ENCODE assay signal across 21 cellular contexts in the genomic region with DNA sequence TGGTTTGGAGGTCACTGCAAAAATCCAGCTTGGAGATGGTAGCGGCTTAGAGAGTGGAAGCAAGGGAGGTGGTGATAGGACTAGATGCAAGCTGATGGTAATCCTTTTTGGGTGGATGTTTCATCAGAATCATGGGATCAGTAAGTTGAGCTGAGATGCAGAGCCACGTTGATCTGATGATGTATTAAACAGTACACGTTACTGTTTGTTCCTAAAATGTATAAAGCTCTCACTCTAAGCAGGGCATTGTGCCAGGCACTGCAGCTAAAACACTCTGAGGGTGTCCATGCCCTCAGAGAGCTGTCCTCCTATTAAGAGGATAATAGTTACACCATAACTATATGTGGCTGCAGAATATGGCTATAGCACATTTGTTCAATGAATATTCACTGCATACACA.
DNase-seq lines count a peak whose midpoint lies in the region; ATAC-seq and TF ChIP-seq lines count a peak whose summit lies in the region.
"Had no signal": no experiment of that assay in that cellular context is flagged by ENCODE, and none has a peak within 500 bp of the region (broad histone marks: within the 10 kb centered on the region; RNA-seq: fewer than 3 reads in every experiment).

No MANE protein-coding gene starts in this region.

- H3K4me2 ChIP-seq in SK-N-SH, result 0 out of 2 replicates have a peak overlapping the region, but pooled peaks have one; percentile 9

- CTCF ChIA-PET in SK-N-SH (lab: Yijun Ruan, JAX) (interaction anchor here (1.1 to 2.3 kb wide), 5 partner anchors 10 to 168 kb away, joined by 3 to 10 read pairs (median 6); no protein-coding TSS in a partner anchor), RWPE1 (lab: Yijun Ruan, JAX) (interaction anchor here (0.5 kb wide), 1 partner anchor 21 kb away, joined by 3 read pairs; no protein-coding TSS in a partner anchor)

- no peak overlapping the region for H3K4me3 ChIP-seq in SK-N-SH (ENCODE audit: low read depth in 2 of 2, low read length in 1 of 2)
- no peak overlapping the region for H3K4me3 ChIP-seq in choroid plexus epithelial cell (ENCODE audit: low read depth, low read length)
- H3K4me3 ChIP-seq: pancreas had no signal

- TF ChIP-seq RAD21 in SK-N-SH (IDR thresholded peaks at IDR 0.05; ENCODE audit: low read length), result no peak

- no peaks in the 10 kb centered on the region for H4K20me1 ChIP-seq in SK-N-SH (ENCODE audit: insufficient read depth)

- POLR2A ChIA-PET in SK-N-SH (lab: Yijun Ruan, JAX), result no interaction called here
- POLR2A ChIA-PET in RWPE1 (lab: Yijun Ruan, JAX; ENCODE audit: low non-redundant PET), result no interaction called here

- H3K4me1 Mint-ChIP-seq in nephron progenitor cell (peaks cover 37% of the 10 kb centered on the region), glutamatergic neuron (ENCODE audit: low read depth, unreplicated experiment) (peaks cover 32% of the 10 kb centered on the region)
- H3K4me1 Mint-ChIP-seq: activated CD8-positive, alpha-beta memory T cell treated with anti-CD3 and anti-CD28 coated beads, Interleukin-2, amount 10 ng/mL, durations not matched to agents 7 days and 5 days had no signal

- H3K79me2 ChIP-seq in SK-N-SH (ENCODE audit: insufficient read depth), result no peaks in the 10 kb centered on the region

- H3K4me3 Mint-ChIP-seq in nephron progenitor cell (no peak overlapping the region), glutamatergic neuron (ENCODE audit: unreplicated experiment) (no peak overlapping the region)
- H3K4me3 Mint-ChIP-seq: activated CD8-positive, alpha-beta memory T cell treated with anti-CD3 and anti-CD28 coated beads, Interleukin-2, amount 10 ng/mL, durations not matched to agents 7 days and 5 days; activated T-cell treated with anti-CD3 and anti-CD28 coated beads, Interleukin-2, amount 50 U/mL, for 72 hours; IgD-negative memory B cell; natural killer cell; stimulated activated naive CD8-positive, alpha-beta T cell treated with anti-CD3 and anti-CD28 coated beads, Interleukin-15, Interleukin-2, amounts not matched to agents 100 ng/mL and 50 ng/mL, for 24 hours; type B pancreatic cell had no signal

- H3K27ac ChIP-seq in SK-N-SH (ENCODE audit: low read depth in 2 of 2, low read length in 1 of 2) (peak overlapping the region in 1 of 2 experiments; percentile 36; a peak in 1 of 4 replicates), RWPE1 (no peak overlapping the region)

- DNase-seq in SK-N-SH (no peak), choroid plexus epithelial cell (ENCODE audit: low read depth) (peak; percentile 24), nephron progenitor cell (no peak), amygdala (lab: John Stamatoyannopoulos, UW) (no peak), RWPE1 (ENCODE audit: low spot score) (no peak), NCI-H2081 treated with DMSO at 0.1 percent for 48 hours (lab: John Stamatoyannopoulos, UW) (no peak), glutamatergic neuron (no peak)
- DNase-seq: activated CD4-positive, alpha-beta T cell treated with anti-CD3 and anti-CD28 coated beads, Interleukin-2, amount 50 U/mL, for 1 hour; activated CD8-positive, alpha-beta memory T cell treated with anti-CD3 and anti-CD28 coated beads, Interleukin-2, amount 10 ng/mL, durations not matched to agents 7 days and 5 days; activated naive CD4-positive, alpha-beta T cell treated with Interleukin-2 at 50 U/mL for 16 hours; activated T-cell treated with anti-CD3 and anti-CD28 coated beads, Interleukin-2, amount 50 U/mL, for 72 hours; central memory CD4-positive, alpha-beta T cell; DMS79; natural killer cell; NCI-H1105; NCI-H1930 had no signal

- H2AFZ ChIP-seq in SK-N-SH (ENCODE audit: low read depth), result no peak overlapping the region

- H3K9me2 ChIP-seq in SK-N-SH, result no peaks in the 10 kb centered on the region

- no peaks in the 10 kb centered on the region for H3K36me3 ChIP-seq in SK-N-SH (replicated peaks in 1 of 2; ENCODE audit: control insufficient read depth in 1 of 2, insufficient read depth in 2 of 2, low read length in 1 of 2)
- H3K36me3 ChIP-seq: pancreas had no signal

- TF ChIP-seq EP300 in SK-N-SH (IDR thresholded peaks at IDR 0.05; ENCODE audit: borderline replicate concordance in 1 of 2, low read depth in 1 of 2, low read length in 1 of 2), result no peak

- no peaks in the 10 kb centered on the region for H3F3A ChIP-seq in SK-N-SH (replicated peaks; ENCODE audit: insufficient read depth)

- H3K27me3 ChIP-seq in SK-N-SH (ENCODE audit: insufficient read depth), result no peaks in the 10 kb centered on the region
- H3K27me3 ChIP-seq: pancreas had no signal

- H3K9ac ChIP-seq in SK-N-SH, result no peak overlapping the region

- H3K4me1 ChIP-seq in SK-N-SH (ENCODE audit: control insufficient read depth in 1 of 2, insufficient read depth in 2 of 2, low read depth in 1 of 2, low read length in 1 of 2), result peaks cover 10 to 19% of the 10 kb centered on the region in 2 experiments; a peak in 3 of 4 replicates
- H3K4me1 ChIP-seq: pancreas had no signal

- H3K27ac Mint-ChIP-seq in nephron progenitor cell (peak overlapping the region; percentile 78), glutamatergic neuron (ENCODE audit: unreplicated experiment) (no peak overlapping the region)
- H3K27ac Mint-ChIP-seq: activated CD8-positive, alpha-beta memory T cell treated with anti-CD3 and anti-CD28 coated beads, Interleukin-2, amount 10 ng/mL, durations not matched to agents 7 days and 5 days; activated T-cell treated with anti-CD3 and anti-CD28 coated beads, Interleukin-2, amount 50 U/mL, for 72 hours; IgD-negative memory B cell; natural killer cell; stimulated activated naive CD8-positive, alpha-beta T cell treated with anti-CD3 and anti-CD28 coated beads, Interleukin-15, Interleukin-2, amounts not matched to agents 100 ng/mL and 50 ng/mL, for 24 hours; type B pancreatic cell had no signal

- H3K36me3 Mint-ChIP-seq in nephron progenitor cell (ENCODE audit: low read depth) (no peaks in the 10 kb centered on the region), glutamatergic neuron (ENCODE audit: unreplicated experiment) (no peaks in the 10 kb centered on the region)
- H3K36me3 Mint-ChIP-seq: activated CD8-positive, alpha-beta memory T cell treated with anti-CD3 and anti-CD28 coated beads, Interleukin-2, amount 10 ng/mL, durations not matched to agents 7 days and 5 days; natural killer cell; type B pancreatic cell had no signal

- H3K9me3 Mint-ChIP-seq in nephron progenitor cell (no peaks in the 10 kb centered on the region), glutamatergic neuron (ENCODE audit: unreplicated experiment) (no peaks in the 10 kb centered on the region)
- H3K9me3 Mint-ChIP-seq: activated T-cell treated with anti-CD3 and anti-CD28 coated beads, Interleukin-2, amount 50 U/mL, for 72 hours; IgD-negative memory B cell; natural killer cell; stimulated activated naive CD8-positive, alpha-beta T cell treated with anti-CD3 and anti-CD28 coated beads, Interleukin-15, Interleukin-2, amounts not matched to agents 100 ng/mL and 50 ng/mL, for 24 hours; type B pancreatic cell had no signal

- H3K27me3 Mint-ChIP-seq in nephron progenitor cell (ENCODE audit: low read depth, poor library complexity) (no peaks in the 10 kb centered on the region), glutamatergic neuron (ENCODE audit: unreplicated experiment) (peaks cover 2% of the 10 kb centered on the region)
- H3K27me3 Mint-ChIP-seq: activated CD8-positive, alpha-beta memory T cell treated with anti-CD3 and anti-CD28 coated beads, Interleukin-2, amount 10 ng/mL, durations not matched to agents 7 days and 5 days; IgD-negative memory B cell; stimulated activated naive CD8-positive, alpha-beta T cell treated with anti-CD3 and anti-CD28 coated beads, Interleukin-15, Interleukin-2, amounts not matched to agents 100 ng/mL and 50 ng/mL, for 24 hours; type B pancreatic cell had no signal

- ATAC-seq in SK-N-SH treated with all-trans-retinoic acid at 6 μM for 48 hours, result no peak
- ATAC-seq: activated CD8-positive, alpha-beta memory T cell treated with anti-CD3 and anti-CD28 coated beads, Interleukin-2, amount 10 ng/mL, durations not matched to agents 7 days and 5 days; activated T-cell treated with anti-CD3 and anti-CD28 coated beads, Interleukin-2, amount 50 U/mL, for 72 hours; natural killer cell had no signal

- WGBS in SK-N-SH (ENCODE audit: low lambda C conversion rate), result 67% methylated on average over 3 of the region's 3 CpGs

- H3K9me3 ChIP-seq in SK-N-SH, result no peaks in the 10 kb centered on the region
- H3K9me3 ChIP-seq: pancreas had no signal

- TF ChIP-seq CTCF in SK-N-SH (IDR thresholded peaks at IDR 0.05), result no peak
- no peak for TF ChIP-seq CTCF in choroid plexus epithelial cell (conservative IDR thresholded peaks at IDR 0.05; ENCODE audit: low read depth, low read length)
- TF ChIP-seq CTCF in nephron progenitor cell (IDR thresholded peaks at IDR 0.05), result no peak
- no peak for TF ChIP-seq CTCF in RWPE1 (conservative IDR thresholded peaks at IDR 0.05; ENCODE audit: low read depth)
- no peak for TF ChIP-seq CTCF in glutamatergic neuron (IDR thresholded peaks at IDR 0.05; ENCODE audit: partially characterized antibody, unreplicated experiment)

TF ChIP-seq in SK-N-SH, 30 proteins besides CTCF, POLR2A, EP300 and RAD21 (continues in another document):
- TF ChIP-seq, protein P1, sequence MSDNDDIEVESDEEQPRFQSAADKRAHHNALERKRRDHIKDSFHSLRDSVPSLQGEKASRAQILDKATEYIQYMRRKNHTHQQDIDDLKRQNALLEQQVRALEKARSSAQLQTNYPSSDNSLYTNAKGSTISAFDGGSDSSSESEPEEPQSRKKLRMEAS (IDR thresholded peaks at IDR 0.05; ENCODE audit: low read depth), result no peak
- no peak for TF ChIP-seq FOXM1 (IDR thresholded peaks at IDR 0.05; ENCODE audit: low read depth)
- no peak for TF ChIP-seq SMC3 (IDR thresholded peaks at IDR 0.05; ENCODE audit: low read depth, low read length)

TF ChIP-seq in SK-N-SH treated with all-trans-retinoic acid at 6 μM for 48 hours, 23 proteins besides CTCF, POLR2A, EP300 and RAD21 (continues in another document):
- TF ChIP-seq, protein P2, sequence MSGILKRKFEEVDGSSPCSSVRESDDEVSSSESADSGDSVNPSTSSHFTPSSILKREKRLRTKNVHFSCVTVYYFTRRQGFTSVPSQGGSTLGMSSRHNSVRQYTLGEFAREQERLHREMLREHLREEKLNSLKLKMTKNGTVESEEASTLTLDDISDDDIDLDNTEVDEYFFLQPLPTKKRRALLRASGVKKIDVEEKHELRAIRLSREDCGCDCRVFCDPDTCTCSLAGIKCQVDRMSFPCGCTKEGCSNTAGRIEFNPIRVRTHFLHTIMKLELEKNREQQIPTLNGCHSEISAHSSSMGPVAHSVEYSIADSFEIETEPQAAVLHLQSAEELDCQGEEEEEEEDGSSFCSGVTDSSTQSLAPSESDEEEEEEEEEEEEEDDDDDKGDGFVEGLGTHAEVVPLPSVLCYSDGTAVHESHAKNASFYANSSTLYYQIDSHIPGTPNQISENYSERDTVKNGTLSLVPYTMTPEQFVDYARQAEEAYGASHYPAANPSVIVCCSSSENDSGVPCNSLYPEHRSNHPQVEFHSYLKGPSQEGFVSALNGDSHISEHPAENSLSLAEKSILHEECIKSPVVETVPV (CRISPR knock-in tag; IDR thresholded peaks at IDR 0.05), result no peak
